In genomic region chr11:1774886-1775285, GRCh38 we compare ENCODE assay signal across 27 cellular contexts. TPM values are rescaled to one million over a fixed set of nuclear protein-coding genes. Genes with fewer than 3 reads are reported as not detected.
"Had no signal": no experiment of that assay in that cellular context is flagged by ENCODE, and none has a peak within 500 bp of the region (broad histone marks: within the 10 kb centered on the region; RNA-seq: fewer than 3 reads in every experiment).

No MANE protein-coding gene starts in this region.

- DNase-seq: activated B cell treated with CpG ODN at 0.5 μM for 24 hours; activated CD8-positive, alpha-beta memory T cell treated with anti-CD3 and anti-CD28 coated beads, Interleukin-2, amount 50 U/mL, for 4 hours; activated gamma-delta T cell treated with Interleukin-2 at 50 U/mL for 16 hours; activated naive CD8-positive, alpha-beta T cell treated with anti-CD3 and anti-CD28 coated beads, Interleukin-2, amount 50 U/mL, for 24 hours; activated T-cell treated with anti-CD3 and anti-CD28 coated beads, Interleukin-2, amount 50 U/mL, for 1 hour; amygdala; central memory CD4-positive, alpha-beta T cell; endodermal cell; foreskin fibroblast; hippocampal formation; kidney; left colon; stimulated activated naive CD8-positive, alpha-beta T cell treated with anti-CD3 and anti-CD28 coated beads, Interleukin-15, Interleukin-2, amounts not matched to agents 100 U/mL and 50 U/mL, for 24 hours; T-helper 1 cell; trophoblast cell; uterus had no signal

- ATAC-seq: activated naive CD8-positive, alpha-beta T cell treated with anti-CD3 and anti-CD28 coated beads, Interleukin-2, amount 50 U/mL, for 24 hours; esophagus mucosa; left colon; pancreas; psoas muscle; stimulated activated naive CD8-positive, alpha-beta T cell treated with anti-CD3 and anti-CD28 coated beads, Interleukin-15, Interleukin-2, amounts not matched to agents 100 U/mL and 50 U/mL, for 24 hours had no signal

- H3K36me3 ChIP-seq: pancreas, thoracic aorta, uterus had no signal

- H3K27ac ChIP-seq: pancreas, psoas muscle, thoracic aorta, uterus had no signal

- H3K27me3 Mint-ChIP-seq: activated naive CD4-positive, alpha-beta T cell treated with anti-CD3 and anti-CD28 coated beads, Interleukin-2, amount 50 U/mL, for 24 hours had no signal

- H3K36me3 Mint-ChIP-seq: activated naive CD4-positive, alpha-beta T cell treated with anti-CD3 and anti-CD28 coated beads, Interleukin-2, amount 50 U/mL, for 24 hours had no signal

- H3K9me3 ChIP-seq: pancreas, psoas muscle, thoracic aorta, uterus had no signal

- H3K4me1 ChIP-seq: pancreas, psoas muscle, uterus had no signal

- H3K4me3 Mint-ChIP-seq: activated B cell treated with CpG ODN at 0.5 μM for 24 hours; activated naive CD4-positive, alpha-beta T cell treated with anti-CD3 and anti-CD28 coated beads, Interleukin-2, amount 50 U/mL, for 24 hours; activated naive CD8-positive, alpha-beta T cell treated with anti-CD3 and anti-CD28 coated beads, Interleukin-2, amount 50 U/mL, for 24 hours; activated T-helper 1 cell treated with anti-CD3 and anti-CD28 coated beads, Interleukin-12 subunit alpha, Interleukin-12 subunit beta, Interleukin-2, Interleukin-4 antibody, amounts not matched to agents 30 ng/mL and 10 ng/mL and 1 ng/mL, durations not matched to agents 14 hours and 24 hours and 36 hours; dendritic cell treated with granulocyte-macrophage colony-stimulating factor and Interleukin-4, amounts not matched to agents 40 ng/mL and 50 ng/mL, for 4 days; endodermal cell; memory B cell; nephron; T-helper 2 cell treated with Interferon-gamma antibody and Interleukin-4, amounts not matched to agents 5 μg/mL and 100 μg/mL, for 36 hours had no signal

- H3K4me3 ChIP-seq: pancreas, psoas muscle, thoracic aorta, uterus had no signal

- H3K9me3 Mint-ChIP-seq: activated B cell treated with CpG ODN at 0.5 μM for 24 hours; activated naive CD4-positive, alpha-beta T cell treated with anti-CD3 and anti-CD28 coated beads, Interleukin-2, amount 50 U/mL, for 24 hours; activated naive CD8-positive, alpha-beta T cell treated with anti-CD3 and anti-CD28 coated beads, Interleukin-2, amount 50 U/mL, for 24 hours; activated T-helper 1 cell treated with anti-CD3 and anti-CD28 coated beads, Interleukin-12 subunit alpha, Interleukin-12 subunit beta, Interleukin-2, Interleukin-4 antibody, amounts not matched to agents 30 ng/mL and 10 ng/mL and 1 ng/mL, durations not matched to agents 14 hours and 24 hours and 36 hours; dendritic cell treated with granulocyte-macrophage colony-stimulating factor and Interleukin-4, amounts not matched to agents 40 ng/mL and 50 ng/mL, for 4 days; T-helper 2 cell treated with Interferon-gamma antibody and Interleukin-4, amounts not matched to agents 5 μg/mL and 100 μg/mL, for 36 hours had no signal

- H3K27ac Mint-ChIP-seq: activated B cell treated with CpG ODN at 0.5 μM for 24 hours; activated naive CD4-positive, alpha-beta T cell treated with anti-CD3 and anti-CD28 coated beads, Interleukin-2, amount 50 U/mL, for 24 hours; activated naive CD8-positive, alpha-beta T cell treated with anti-CD3 and anti-CD28 coated beads, Interleukin-2, amount 50 U/mL, for 24 hours; activated T-helper 1 cell treated with anti-CD3 and anti-CD28 coated beads, Interleukin-12 subunit alpha, Interleukin-12 subunit beta, Interleukin-2, Interleukin-4 antibody, amounts not matched to agents 30 ng/mL and 10 ng/mL and 1 ng/mL, durations not matched to agents 14 hours and 24 hours and 36 hours; dendritic cell treated with granulocyte-macrophage colony-stimulating factor and Interleukin-4, amounts not matched to agents 40 ng/mL and 50 ng/mL, for 4 days; endodermal cell; memory B cell; nephron; T-helper 2 cell treated with Interferon-gamma antibody and Interleukin-4, amounts not matched to agents 5 μg/mL and 100 μg/mL, for 36 hours had no signal

- H3K27me3 ChIP-seq: pancreas, uterus had no signal

RNA-seq across cellular contexts. Expression of gene IFITM10, which starts 24.5 kb away (rescaled TPM):
- total RNA-seq: activated B cell treated with CpG ODN at 0.5 μM for 24 hours had no signal

RNA-seq across cellular contexts. Expression of gene SYT8, which starts 59.9 kb away (rescaled TPM):
- total RNA-seq: activated B cell treated with CpG ODN at 0.5 μM for 24 hours; activated T-helper 1 cell treated with anti-CD3 and anti-CD28 coated beads, Interleukin-12 subunit alpha, Interleukin-12 subunit beta, Interleukin-2, Interleukin-4 antibody, amounts not matched to agents 30 ng/mL and 10 ng/mL and 1 ng/mL, durations not matched to agents 14 hours and 24 hours and 36 hours; endodermal cell; mononuclear cell had no signal
